Comparison of ENCODE assay signal across 9 cellular contexts in the genomic region with DNA sequence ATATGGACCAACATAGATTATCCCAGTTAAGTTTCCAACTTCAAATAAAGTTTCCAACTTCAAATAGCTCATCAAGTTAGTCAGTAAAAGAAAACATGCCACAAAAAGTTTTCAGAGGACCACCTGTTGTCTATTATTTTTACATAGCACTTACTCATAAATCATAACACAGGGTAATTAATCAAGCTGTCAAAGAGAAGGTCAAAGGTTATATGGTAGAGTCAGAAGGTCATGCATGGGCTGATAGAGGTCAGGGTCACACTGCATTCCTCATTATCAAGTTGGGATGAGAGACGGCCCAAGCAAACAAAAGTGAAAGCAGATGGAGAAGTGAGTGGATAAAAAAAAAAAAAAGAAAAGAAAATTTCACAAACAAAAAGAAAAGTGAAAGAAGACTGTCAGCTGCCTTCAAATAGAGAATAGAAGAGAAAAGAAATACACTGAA.
A peak's percentile ranks its signal among the peaks of the same experiment; 100 is the strongest.
DNase-seq lines count a peak whose midpoint lies in the region; ATAC-seq and TF ChIP-seq lines count a peak whose summit lies in the region.
"Had no signal": no experiment of that assay in that cellular context is flagged by ENCODE, and none has a peak within 500 bp of the region (broad histone marks: within the 10 kb centered on the region; RNA-seq: fewer than 3 reads in every experiment).

No MANE protein-coding gene starts in this region.

- no CpG with 5 or more reads among the region's 1 CpG for WGBS in H9 (ENCODE audit: extremely low coverage, insufficient read length, low lambda C conversion rate)
- WGBS in thyroid gland, 2 donors = 24 to 59% methylated on average over 1 of the region's 1 CpG

- no peaks in the 10 kb centered on the region for H3K27me3 Mint-ChIP-seq in activated T-helper 1 cell treated with anti-CD3 and anti-CD28 coated beads, Interleukin-12 subunit alpha, Interleukin-12 subunit beta, Interleukin-2, Interleukin-4 antibody, amounts not matched to agents 30 ng/mL and 10 ng/mL and 1 ng/mL, durations not matched to agents 14 hours and 24 hours and 36 hours (ENCODE audit: insufficient read depth)
- no peaks in the 10 kb centered on the region for H3K27me3 Mint-ChIP-seq in H9 (ENCODE audit: low read depth)

- TF ChIP-seq CTCF in H9 (conservative IDR thresholded peaks at IDR 0.05) = no peak
- no peak for TF ChIP-seq CTCF in thyroid gland (IDR thresholded peaks at IDR 0.05)

- no peaks in the 10 kb centered on the region for H3K79me1 ChIP-seq in H9 (ENCODE audit: insufficient read depth, low read depth, low read length, poor library complexity, severe bottlenecking)

- ATAC-seq in GM21390 (IDR thresholded peaks at IDR 0.05; ENCODE audit: unreplicated experiment) (peak; percentile 42), GM19324 (IDR thresholded peaks at IDR 0.05; ENCODE audit: low FRiP score, unreplicated experiment) (no peak)

- no peaks in the 10 kb centered on the region for H3K23me2 ChIP-seq in H9 (ENCODE audit: insufficient read length, low read depth, low read length, poor library complexity, severe bottlenecking)

- no peak overlapping the region for H3K14ac ChIP-seq in H9 (ENCODE audit: insufficient read depth, low read length)

- H3K36me3 Mint-ChIP-seq in activated T-helper 1 cell treated with anti-CD3 and anti-CD28 coated beads, Interleukin-12 subunit alpha, Interleukin-12 subunit beta, Interleukin-2, Interleukin-4 antibody, amounts not matched to agents 30 ng/mL and 10 ng/mL and 1 ng/mL, durations not matched to agents 14 hours and 24 hours and 36 hours (ENCODE audit: low read depth) = no peaks in the 10 kb centered on the region
- H3K36me3 Mint-ChIP-seq in H9 (ENCODE audit: insufficient read depth in 1 of 3, low read depth in 3 of 3) = no peaks in the 10 kb centered on the region

- H3T11ph ChIP-seq in H9 (ENCODE audit: low read length) = no peak overlapping the region

- H3K9me3 Mint-ChIP-seq in activated T-helper 1 cell treated with anti-CD3 and anti-CD28 coated beads, Interleukin-12 subunit alpha, Interleukin-12 subunit beta, Interleukin-2, Interleukin-4 antibody, amounts not matched to agents 30 ng/mL and 10 ng/mL and 1 ng/mL, durations not matched to agents 14 hours and 24 hours and 36 hours = no peaks in the 10 kb centered on the region
- H3K9me3 Mint-ChIP-seq in H9 = no peaks in the 10 kb centered on the region

- no peak overlapping the region for H2BK15ac ChIP-seq in H9 (ENCODE audit: low read depth, low read length)

- H3K9me3 ChIP-seq in H9 (ENCODE audit: control insufficient read depth, low read depth, low read length) (no peaks in the 10 kb centered on the region), thyroid gland (no peaks in the 10 kb centered on the region)

- H3K23ac ChIP-seq in H9 (ENCODE audit: insufficient read length, low read depth, low read length) = no peak overlapping the region

- in situ Hi-C loops in ACHN (cut with HindIII; ENCODE audit: low pct_ligation_motif_present, low pct_unique_long_range_greater_than_20kb, low sequenced_read_pairs) = no loop called here

- H3K27ac ChIP-seq in H9 (ENCODE audit: insufficient read length, low read depth, low read length) (no peak overlapping the region), thyroid gland (no peak overlapping the region)

- peaks cover 22% of the 10 kb centered on the region for H3K4me1 Mint-ChIP-seq in activated T-helper 1 cell treated with anti-CD3 and anti-CD28 coated beads, Interleukin-12 subunit alpha, Interleukin-12 subunit beta, Interleukin-2, Interleukin-4 antibody, amounts not matched to agents 30 ng/mL and 10 ng/mL and 1 ng/mL, durations not matched to agents 14 hours and 24 hours and 36 hours (ENCODE audit: low read depth)
- H3K4me1 Mint-ChIP-seq in H9 = peaks cover 3% of the 10 kb centered on the region in 2 experiments; a peak in 2 of 4 replicates

- no peak overlapping the region for H3K4me3 ChIP-seq in thyroid gland (replicated peaks in 1 of 3)

- no peak overlapping the region for H2BK5ac ChIP-seq in H9 (ENCODE audit: insufficient read length, low read length)

- no peak overlapping the region for H4K91ac ChIP-seq in H9 (ENCODE audit: insufficient read length, low read depth, low read length)

- no peaks in the 10 kb centered on the region for H4K20me1 ChIP-seq in H9 (ENCODE audit: control insufficient read depth, insufficient read depth, insufficient read length)

- no peak overlapping the region for H3K18ac ChIP-seq in H9 (ENCODE audit: insufficient read length, low read depth, low read length)

- no peaks in the 10 kb centered on the region for H3K27me3 ChIP-seq in H9 (ENCODE audit: insufficient read depth, low read length)
- H3K27me3 ChIP-seq in thyroid gland = no peaks in the 10 kb centered on the region

- H3K56ac ChIP-seq in H9 (ENCODE audit: insufficient read length, low read depth, low read length) = no peak overlapping the region

- no peak overlapping the region for H2AK5ac ChIP-seq in H9 (ENCODE audit: insufficient read length, low read length)

- peak overlapping the region; percentile 6 for H3K27ac Mint-ChIP-seq in activated T-helper 1 cell treated with anti-CD3 and anti-CD28 coated beads, Interleukin-12 subunit alpha, Interleukin-12 subunit beta, Interleukin-2, Interleukin-4 antibody, amounts not matched to agents 30 ng/mL and 10 ng/mL and 1 ng/mL, durations not matched to agents 14 hours and 24 hours and 36 hours
- no peak overlapping the region for H3K27ac Mint-ChIP-seq in H9

- no peak overlapping the region for H2AFZ ChIP-seq in H9 (ENCODE audit: low read length)

- H4K8ac ChIP-seq in H9 (replicated peaks; ENCODE audit: insufficient read length, low read depth, low read length) = no peak overlapping the region

- H3K4me3 Mint-ChIP-seq in activated T-helper 1 cell treated with anti-CD3 and anti-CD28 coated beads, Interleukin-12 subunit alpha, Interleukin-12 subunit beta, Interleukin-2, Interleukin-4 antibody, amounts not matched to agents 30 ng/mL and 10 ng/mL and 1 ng/mL, durations not matched to agents 14 hours and 24 hours and 36 hours = peak overlapping the region; percentile 32
- H3K4me3 Mint-ChIP-seq in H9 = no peak overlapping the region

- H2BK20ac ChIP-seq in H9 (ENCODE audit: low read depth, low read length, poor library complexity, severe bottlenecking) = no peak overlapping the region

- H3K4me1 ChIP-seq in H9 (ENCODE audit: insufficient read depth, low read length) (no peaks in the 10 kb centered on the region), thyroid gland (peaks cover 0 to 5% of the 10 kb centered on the region in 2 donors)

- no peak for TF ChIP-seq POLR2A in thyroid gland (IDR thresholded peaks at IDR 0.05)

- no peak overlapping the region for H4K5ac ChIP-seq in H9 (ENCODE audit: insufficient read length, low read depth, low read length)

- no peaks in the 10 kb centered on the region for H3K79me2 ChIP-seq in H9 (ENCODE audit: insufficient read depth, low read length)

- H3K4me2 ChIP-seq in H9 (ENCODE audit: insufficient read depth, insufficient read length, low read length) = no peak overlapping the region

- H3K9ac ChIP-seq in H9 (ENCODE audit: extremely low read depth, insufficient read length, low read length) = no peak overlapping the region

- H2BK12ac ChIP-seq in H9 (ENCODE audit: insufficient read length, low read depth, low read length) = no peak overlapping the region

- no peak overlapping the region for H2BK120ac ChIP-seq in H9 (ENCODE audit: low read depth, low read length, poor library complexity, severe bottlenecking)

- DNase-seq in ACHN = peak; percentile 13
- no peak for DNase-seq in activated T-helper 1 cell treated with anti-CD3 and anti-CD28 coated beads, Interleukin-12 subunit alpha, Interleukin-12 subunit beta, Interleukin-2, Interleukin-4 antibody, amounts not matched to agents 30 ng/mL and 10 ng/mL and 1 ng/mL, durations not matched to agents 14 hours and 24 hours and 36 hours (ENCODE audit: low spot score)
- peak; percentile 45 for DNase-seq in left kidney (ENCODE audit: low read depth, low spot score)
- no peak for DNase-seq in H9
- DNase-seq in thyroid gland = no peak
- DNase-seq in CD1c-positive myeloid dendritic cell (ENCODE audit: extremely low spot score) = no peak
- DNase-seq: amygdala had no signal

- H3K4ac ChIP-seq in H9 (ENCODE audit: low read depth, low read length) = no peak overlapping the region

- intact Hi-C loops in activated T-helper 1 cell treated with anti-CD3 and anti-CD28 coated beads, Interleukin-12 subunit alpha, Interleukin-12 subunit beta, Interleukin-2, Interleukin-4 antibody, amounts not matched to agents 30 ng/mL and 10 ng/mL and 1 ng/mL, durations not matched to agents 14 hours and 24 hours and 36 hours (cut with micrococcal nuclease) = no loop called here
- intact Hi-C loops in thyroid gland (cut with DNase I) = no loop called here

- H3K36me3 ChIP-seq in thyroid gland = no peaks in the 10 kb centered on the region

Comparison
In these comparisons a context has a peak if more than half of its experiments do, and no peak if none do; other contexts are left out.
1. DNase-seq: peak in ACHN (single experiment) and left kidney (single experiment); none in activated T-helper 1 cell treated with anti-CD3 and anti-CD28 coated beads, Interleukin-12 subunit alpha, Interleukin-12 subunit beta, Interleukin-2, Interleukin-4 antibody, amounts not matched to agents 30 ng/mL and 10 ng/mL and 1 ng/mL, durations not matched to agents 14 hours and 24 hours and 36 hours (single experiment), H9 (single experiment), thyroid gland (0 of 2) and CD1c-positive myeloid dendritic cell (single experiment).